ENCODE assay signal across 8 cellular contexts in the genomic region with DNA sequence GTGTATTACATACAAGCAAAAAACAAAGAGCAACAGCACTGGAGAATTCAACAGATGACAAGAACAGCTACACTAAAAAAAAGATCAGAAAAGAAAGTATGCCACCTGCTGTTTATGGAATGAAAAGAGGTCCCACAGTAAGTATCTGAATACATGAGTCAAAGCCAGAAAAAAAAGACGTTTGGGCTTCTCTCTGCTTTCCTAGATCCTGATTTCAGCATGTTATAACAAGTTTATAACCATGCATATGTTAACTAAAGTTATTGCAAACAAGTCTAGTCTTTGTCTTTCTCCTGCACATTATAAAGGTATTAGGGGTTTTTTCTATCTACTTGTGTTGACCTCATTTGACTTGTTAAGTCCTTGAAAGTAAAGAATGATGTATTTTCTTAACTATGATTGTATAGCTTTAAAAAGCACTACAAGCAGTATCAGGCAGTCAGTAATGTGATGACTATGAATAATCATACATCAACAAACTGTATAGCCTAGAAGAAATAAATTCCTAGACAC.
DNase-seq lines count a peak whose midpoint lies in the region; ATAC-seq and TF ChIP-seq lines count a peak whose summit lies in the region.

No MANE protein-coding gene starts in this region.

- TF ChIP-seq CTCF in fibroblast of lung (conservative IDR thresholded peaks at IDR 0.05 in 1 of 2, IDR thresholded peaks at IDR 0.05 in 1 of 2; ENCODE audit: low read depth in 1 of 2, low read length in 2 of 2), result peak; percentile 42 to 59

- peaks cover 23% of the 10 kb centered on the region for H3K4me1 ChIP-seq in SJCRH30
- H3K4me1 ChIP-seq in fibroblast of lung (ENCODE audit: control insufficient read depth, extremely low read depth, insufficient read depth, low read length), result peaks cover 18% of the 10 kb centered on the region

- H3K4me3 ChIP-seq in SJCRH30 (no peak overlapping the region), fibroblast of lung (replicated peaks in 1 of 4; ENCODE audit: control extremely low read depth in 1 of 4, insufficient read depth in 1 of 4, low read depth in 3 of 4, low read length in 4 of 4) (no peak overlapping the region)

- ATAC-seq in GM19452 (IDR thresholded peaks at IDR 0.05; ENCODE audit: unreplicated experiment) (peak; percentile 74), HG03558 (IDR thresholded peaks at IDR 0.05; ENCODE audit: extremely low read depth, unreplicated experiment) (peak; percentile 83)

- H3K9ac ChIP-seq in fibroblast of lung (ENCODE audit: insufficient read depth, low read length), result no peak overlapping the region

- no peak overlapping the region for H3K4me3 Mint-ChIP-seq in activated T-helper 2 cell treated with anti-CD3 and anti-CD28 coated beads, Interferon-gamma antibody, Interleukin-2, Interleukin-4, amounts not matched to agents 10 μg/mL and 5 μg/mL and 100 μg/mL, durations not matched to agents 14 hours and 24 hours and 36 hours (ENCODE audit: low read depth)

- peaks cover 30% of the 10 kb centered on the region for H3K4me1 Mint-ChIP-seq in activated T-helper 2 cell treated with anti-CD3 and anti-CD28 coated beads, Interferon-gamma antibody, Interleukin-2, Interleukin-4, amounts not matched to agents 10 μg/mL and 5 μg/mL and 100 μg/mL, durations not matched to agents 14 hours and 24 hours and 36 hours (ENCODE audit: low read depth)

- H3K27ac Mint-ChIP-seq in activated T-helper 2 cell treated with anti-CD3 and anti-CD28 coated beads, Interferon-gamma antibody, Interleukin-2, Interleukin-4, amounts not matched to agents 10 μg/mL and 5 μg/mL and 100 μg/mL, durations not matched to agents 14 hours and 24 hours and 36 hours, result no peak overlapping the region

- no peaks in the 10 kb centered on the region for H3K79me2 ChIP-seq in fibroblast of lung (ENCODE audit: control insufficient read depth, insufficient read depth, low read length)

- H3K36me3 Mint-ChIP-seq in activated T-helper 2 cell treated with anti-CD3 and anti-CD28 coated beads, Interferon-gamma antibody, Interleukin-2, Interleukin-4, amounts not matched to agents 10 μg/mL and 5 μg/mL and 100 μg/mL, durations not matched to agents 14 hours and 24 hours and 36 hours (ENCODE audit: low read depth), result no peaks in the 10 kb centered on the region

- H3K27me3 ChIP-seq in SJCRH30, result no peaks in the 10 kb centered on the region
- H3K27me3 ChIP-seq in fibroblast of lung (ENCODE audit: control insufficient read depth, insufficient read depth, low read length), result no peaks in the 10 kb centered on the region

- H3K9me3 ChIP-seq in SJCRH30 (replicated peaks) (peaks cover 17% of the 10 kb centered on the region), fibroblast of lung (ENCODE audit: control insufficient read depth, insufficient read depth, low read depth, low read length) (no peaks in the 10 kb centered on the region)

- peak; percentile 41 for DNase-seq in Daoy (ENCODE audit: low read depth)
- peak; percentile 57 to 96 for DNase-seq in SJCRH30
- peak; percentile 88 to 91 for DNase-seq in fibroblast of lung (ENCODE audit: low read depth in 2 of 2)
- peak; percentile 24 for DNase-seq in pulmonary artery endothelial cell (ENCODE audit: low read depth, low spot score)
- DNase-seq in activated T-helper 2 cell treated with anti-CD3 and anti-CD28 coated beads, Interferon-gamma antibody, Interleukin-2, Interleukin-4, amounts not matched to agents 10 μg/mL and 5 μg/mL and 100 μg/mL, durations not matched to agents 14 hours and 24 hours and 36 hours (ENCODE audit: low spot score), result no peak
- DNase-seq in NK-92 (lab: John Stamatoyannopoulos, UW; ENCODE audit: unreplicated experiment), result no peak

- H3K27ac ChIP-seq in SJCRH30 (peak overlapping the region; percentile 43), fibroblast of lung (ENCODE audit: insufficient read depth, low read length) (no peak overlapping the region)

- H4K20me1 ChIP-seq in fibroblast of lung (ENCODE audit: control insufficient read depth, extremely low read depth, insufficient read depth, low read length), result no peaks in the 10 kb centered on the region

- H3K9me3 Mint-ChIP-seq in activated T-helper 2 cell treated with anti-CD3 and anti-CD28 coated beads, Interferon-gamma antibody, Interleukin-2, Interleukin-4, amounts not matched to agents 10 μg/mL and 5 μg/mL and 100 μg/mL, durations not matched to agents 14 hours and 24 hours and 36 hours, result peaks cover 15% of the 10 kb centered on the region

- no peaks in the 10 kb centered on the region for H3K27me3 Mint-ChIP-seq in activated T-helper 2 cell treated with anti-CD3 and anti-CD28 coated beads, Interferon-gamma antibody, Interleukin-2, Interleukin-4, amounts not matched to agents 10 μg/mL and 5 μg/mL and 100 μg/mL, durations not matched to agents 14 hours and 24 hours and 36 hours (ENCODE audit: low read depth)

- no peak overlapping the region for H2AFZ ChIP-seq in fibroblast of lung (ENCODE audit: low read length)

- no peaks in the 10 kb centered on the region for H3K36me3 ChIP-seq in SJCRH30
- no peaks in the 10 kb centered on the region for H3K36me3 ChIP-seq in fibroblast of lung (ENCODE audit: control insufficient read depth, insufficient read depth, low read length)

- intact Hi-C loops in activated T-helper 2 cell treated with anti-CD3 and anti-CD28 coated beads, Interferon-gamma antibody, Interleukin-2, Interleukin-4, amounts not matched to agents 10 μg/mL and 5 μg/mL and 100 μg/mL, durations not matched to agents 14 hours and 24 hours and 36 hours (cut with micrococcal nuclease), result loop anchor here (1.0 to 10.0 kb wide), 5 partner anchors 76 to 763 kb away; partner anchors contain the start of gene COL3A1

- peak overlapping the region; percentile 30 for H3K4me2 ChIP-seq in fibroblast of lung (ENCODE audit: extremely low read depth, insufficient read depth, low read length)

Comparison
In these comparisons a context has a peak if more than half of its experiments do, and no peak if none do; other contexts are left out.
1. DNase-seq: peak in Daoy (single experiment), SJCRH30 (2 of 2), fibroblast of lung (2 of 2) and pulmonary artery endothelial cell (single experiment); none in activated T-helper 2 cell treated with anti-CD3 and anti-CD28 coated beads, Interferon-gamma antibody, Interleukin-2, Interleukin-4, amounts not matched to agents 10 μg/mL and 5 μg/mL and 100 μg/mL, durations not matched to agents 14 hours and 24 hours and 36 hours (single experiment) and NK-92 (single experiment).